ENCODE assay signal across 1 cellular context in genomic region chr12:25811656-25812126, GRCh38.
TF ChIP-seq lines count a peak whose summit lies in the region.

No MANE protein-coding gene starts in this region.

TF ChIP-seq in HEK293, 187 proteins besides CTCF, POLR2A, EP300 and RAD21 (continued from another document and continues in another):
- TF ChIP-seq ZNF398 (tag by site-specific recombination; IDR thresholded peaks at IDR 0.05) = 0 out of 2 replicates have a peak, but pooled peaks have one; percentile 10
- peak; percentile 93 for TF ChIP-seq PRDM6 (tag by site-specific recombination; IDR thresholded peaks at IDR 0.05)
- no peak for TF ChIP-seq ZSCAN16 (tag by site-specific recombination; IDR thresholded peaks at IDR 0.05)
- TF ChIP-seq ZNF660 (tag by site-specific recombination; IDR thresholded peaks at IDR 0.05) = 0 out of 2 replicates have a peak, but pooled peaks have one; percentile 50
- TF ChIP-seq ZNF335 (tag by site-specific recombination; conservative IDR thresholded peaks at IDR 0.05) = 0 out of 2 replicates have a peak, but pooled peaks have one; percentile 16
- no peak for TF ChIP-seq ZNF621 (tag by site-specific recombination; IDR thresholded peaks at IDR 0.05)
- TF ChIP-seq ZNF354C (tag by site-specific recombination; IDR thresholded peaks at IDR 0.05; ENCODE audit: borderline replicate concordance, low read depth) = no peak
- no peak for TF ChIP-seq GLI4 (tag by site-specific recombination; IDR thresholded peaks at IDR 0.05)
- peak; percentile 42; the same call in 1 of the 2 replicates for TF ChIP-seq GLIS1 (tag by site-specific recombination; IDR thresholded peaks at IDR 0.05)
- peak; percentile 44; the same call in 1 of the 2 replicates for TF ChIP-seq PRDM10 (tag by site-specific recombination; IDR thresholded peaks at IDR 0.05)
- peak; percentile 76; the same call in 1 of the 2 replicates for TF ChIP-seq TRIM28 (IDR thresholded peaks at IDR 0.05; ENCODE audit: borderline replicate concordance, low read length)
- TF ChIP-seq MZF1 (tag by site-specific recombination; IDR thresholded peaks at IDR 0.05; ENCODE audit: borderline replicate concordance) = 0 out of 2 replicates have a peak, but pooled peaks have one; percentile 53
- TF ChIP-seq OVOL3 (tag by site-specific recombination; IDR thresholded peaks at IDR 0.05) = peak; percentile 54; the same call in 1 of the 2 replicates
- TF ChIP-seq HOXD13 (CRISPR knock-in tag; IDR thresholded peaks at IDR 0.05; ENCODE audit: borderline replicate concordance) = no peak
- TF ChIP-seq ZNF692 (tag by site-specific recombination; IDR thresholded peaks at IDR 0.05) = 0 out of 2 replicates have a peak, but pooled peaks have one; percentile 44
- TF ChIP-seq ZNF266 (tag by site-specific recombination; IDR thresholded peaks at IDR 0.05; ENCODE audit: low read depth) = no peak
- no peak for TF ChIP-seq HOXA7 (CRISPR knock-in tag; IDR thresholded peaks at IDR 0.05; ENCODE audit: borderline replicate concordance)
- TF ChIP-seq FEZF1 (tag by site-specific recombination; IDR thresholded peaks at IDR 0.05) = 0 out of 2 replicates have a peak, but pooled peaks have one; percentile 10
- 0 out of 2 replicates have a peak, but pooled peaks have one; percentile 25 for TF ChIP-seq ZSCAN30 (tag by site-specific recombination; IDR thresholded peaks at IDR 0.05)
- no peak for TF ChIP-seq ZNF112 (tag by site-specific recombination; IDR thresholded peaks at IDR 0.05)
- TF ChIP-seq ZNF155 (tag by site-specific recombination; IDR thresholded peaks at IDR 0.05) = no peak
- peak; percentile 7 for TF ChIP-seq ZNF510 (tag by site-specific recombination; IDR thresholded peaks at IDR 0.05; ENCODE audit: insufficient replicate concordance)
- TF ChIP-seq ZBTB17 (tag by site-specific recombination; IDR thresholded peaks at IDR 0.05) = peak; percentile 58; the same call in 1 of the 2 replicates
- TF ChIP-seq ZBTB8A (tag by site-specific recombination; IDR thresholded peaks at IDR 0.05) = 0 out of 2 replicates have a peak, but pooled peaks have one; percentile 20
- TF ChIP-seq ZNF202 (tag by site-specific recombination; IDR thresholded peaks at IDR 0.05; ENCODE audit: borderline replicate concordance) = no peak
- TF ChIP-seq ZNF362 (tag by site-specific recombination; IDR thresholded peaks at IDR 0.05) = peak; percentile 20; the same call in 1 of the 2 replicates
- TF ChIP-seq ATF2 (tag by site-specific recombination; IDR thresholded peaks at IDR 0.05; ENCODE audit: low read depth) = no peak
- TF ChIP-seq ZNF785 (tag by site-specific recombination; IDR thresholded peaks at IDR 0.05) = no peak
- no peak for TF ChIP-seq ZNF701 (tag by site-specific recombination; IDR thresholded peaks at IDR 0.05)
- no peak for TF ChIP-seq ZNF148 (tag by site-specific recombination; IDR thresholded peaks at IDR 0.05; ENCODE audit: borderline replicate concordance)
- no peak for TF ChIP-seq YY1 (tag by site-specific recombination; IDR thresholded peaks at IDR 0.05)
- 0 out of 2 replicates have a peak, but pooled peaks have one; percentile 48 for TF ChIP-seq ZNF518A (tag by site-specific recombination; conservative IDR thresholded peaks at IDR 0.05; ENCODE audit: low read depth)
- no peak for TF ChIP-seq ZNF223 (tag by site-specific recombination; IDR thresholded peaks at IDR 0.05)
- no peak for TF ChIP-seq ZNF157 (tag by site-specific recombination; IDR thresholded peaks at IDR 0.05)
- TF ChIP-seq ZNF341 (tag by site-specific recombination; IDR thresholded peaks at IDR 0.05; ENCODE audit: low read depth) = no peak
- no peak for TF ChIP-seq ZNF768 (tag by site-specific recombination; IDR thresholded peaks at IDR 0.05)
- peak; percentile 8; the same call in 1 of the 2 replicates for TF ChIP-seq ZBTB1 (tag by site-specific recombination; IDR thresholded peaks at IDR 0.05)
- peak; percentile 42 for TF ChIP-seq ZFHX2 (tag by site-specific recombination; conservative IDR thresholded peaks at IDR 0.05)
- 0 out of 2 replicates have a peak, but pooled peaks have one; percentile 5 for TF ChIP-seq PRDM1 (tag by site-specific recombination; IDR thresholded peaks at IDR 0.05)
